In genomic region chr5:2752059-2752874, GRCh38 we compare ENCODE assay signal across 1 cellular context.
TF ChIP-seq lines count a peak whose summit lies in the region.

No MANE protein-coding gene starts in this region.

TF ChIP-seq in WTC11, 78 proteins besides CTCF, POLR2A, EP300 and RAD21 (continued from another document):
- TF ChIP-seq, protein P1, sequence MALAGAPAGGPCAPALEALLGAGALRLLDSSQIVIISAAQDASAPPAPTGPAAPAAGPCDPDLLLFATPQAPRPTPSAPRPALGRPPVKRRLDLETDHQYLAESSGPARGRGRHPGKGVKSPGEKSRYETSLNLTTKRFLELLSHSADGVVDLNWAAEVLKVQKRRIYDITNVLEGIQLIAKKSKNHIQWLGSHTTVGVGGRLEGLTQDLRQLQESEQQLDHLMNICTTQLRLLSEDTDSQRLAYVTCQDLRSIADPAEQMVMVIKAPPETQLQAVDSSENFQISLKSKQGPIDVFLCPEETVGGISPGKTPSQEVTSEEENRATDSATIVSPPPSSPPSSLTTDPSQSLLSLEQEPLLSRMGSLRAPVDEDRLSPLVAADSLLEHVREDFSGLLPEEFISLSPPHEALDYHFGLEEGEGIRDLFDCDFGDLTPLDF (CRISPR knock-in tag; IDR thresholded peaks at IDR 0.05): no peak
- TF ChIP-seq, protein P2, sequence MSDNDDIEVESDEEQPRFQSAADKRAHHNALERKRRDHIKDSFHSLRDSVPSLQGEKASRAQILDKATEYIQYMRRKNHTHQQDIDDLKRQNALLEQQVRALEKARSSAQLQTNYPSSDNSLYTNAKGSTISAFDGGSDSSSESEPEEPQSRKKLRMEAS (CRISPR knock-in tag; IDR thresholded peaks at IDR 0.05): no peak
- TF ChIP-seq GTF2I (CRISPR knock-in tag; conservative IDR thresholded peaks at IDR 0.05) (no peak), ZNF317 (CRISPR knock-in tag; IDR thresholded peaks at IDR 0.05; ENCODE audit: borderline replicate concordance, low read depth) (no peak), ATF6 (CRISPR knock-in tag; IDR thresholded peaks at IDR 0.05) (no peak)
- TF ChIP-seq, protein P3, sequence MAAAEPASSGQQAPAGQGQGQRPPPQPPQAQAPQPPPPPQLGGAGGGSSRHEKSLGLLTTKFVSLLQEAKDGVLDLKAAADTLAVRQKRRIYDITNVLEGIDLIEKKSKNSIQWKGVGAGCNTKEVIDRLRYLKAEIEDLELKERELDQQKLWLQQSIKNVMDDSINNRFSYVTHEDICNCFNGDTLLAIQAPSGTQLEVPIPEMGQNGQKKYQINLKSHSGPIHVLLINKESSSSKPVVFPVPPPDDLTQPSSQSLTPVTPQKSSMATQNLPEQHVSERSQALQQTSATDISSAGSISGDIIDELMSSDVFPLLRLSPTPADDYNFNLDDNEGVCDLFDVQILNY (CRISPR knock-in tag; IDR thresholded peaks at IDR 0.05): no peak
